20 cellular contexts compared by ENCODE assay signal in genomic region chr3:167166012-167166411, GRCh38.
"Had no signal": no experiment of that assay in that cellular context is flagged by ENCODE, and none has a peak within 500 bp of the region (broad histone marks: within the 10 kb centered on the region; RNA-seq: fewer than 3 reads in every experiment).

No MANE protein-coding gene starts in this region.

- H3K4me1 ChIP-seq: foreskin keratinocyte, lower lobe of right lung, parathyroid adenoma, psoas muscle, spleen, tibial nerve had no signal

- H3K4me3 ChIP-seq: esophagus muscularis mucosa, lower lobe of right lung, psoas muscle, spleen, tibial nerve had no signal

- H3K9me3 ChIP-seq: esophagus muscularis mucosa, lower lobe of right lung, psoas muscle, spleen, tibial nerve had no signal

- H3K36me3 ChIP-seq: brain microvascular endothelial cell, esophagus muscularis mucosa, lower lobe of right lung, spleen, tibial nerve had no signal

- H3K27ac ChIP-seq: brain microvascular endothelial cell, esophagus muscularis mucosa, foreskin keratinocyte, lower lobe of right lung, parathyroid adenoma, psoas muscle, spleen, tibial nerve had no signal

- DNase-seq: activated CD4-positive, alpha-beta T cell treated with anti-CD3 and anti-CD28 coated beads, Interleukin-2, amount 10 ng/mL, durations not matched to agents 24 days and 14 days; activated CD4-positive, CD25-positive, alpha-beta regulatory T cell treated with anti-CD3 and anti-CD28 coated beads, Interleukin-2, amount 50 U/mL, for 72 hours; activated CD8-positive, alpha-beta T cell treated with anti-CD3 and anti-CD28 coated beads for 36 hours; activated gamma-delta T cell treated with Interleukin-2 at 50 U/mL for 16 hours; activated naive CD4-positive, alpha-beta T cell treated with anti-CD3 and anti-CD28 coated beads, Interleukin-2, amount 50 U/mL, for 16 hours; activated T-cell treated with anti-CD3 and anti-CD28 coated beads, Interleukin-2, amount 50 U/mL, for 4 hours; amniotic stem cell; brain microvascular endothelial cell; foreskin keratinocyte; lower lobe of right lung; natural killer cell; psoas muscle; spleen; stimulated activated naive CD4-positive, alpha-beta T cell treated with Interleukin-2 at 50 U/mL for 16 hours; T-helper 17 cell; T1000 had no signal

- H3K27me3 ChIP-seq: brain microvascular endothelial cell, esophagus muscularis mucosa, foreskin keratinocyte, spleen, tibial nerve had no signal

- H3K9ac ChIP-seq: parathyroid adenoma had no signal

- ATAC-seq: activated CD8-positive, alpha-beta T cell treated with anti-CD3 and anti-CD28 coated beads for 36 hours; activated T-cell treated with anti-CD3 and anti-CD28 coated beads, Interleukin-2, amount 50 U/mL, for 4 hours; activated T-helper 17 cell treated with anti-CD3 and anti-CD28 coated beads, Interleukin-2, amount 50 U/mL, for 72 hours; foreskin keratinocyte; lower lobe of right lung; natural killer cell; psoas muscle; T-helper 17 cell had no signal

- H2AFZ ChIP-seq: parathyroid adenoma had no signal
